In genomic region chr1:236103646-236104218, GRCh38 we compare ENCODE assay signal across 9 cellular contexts. TPM values are rescaled to one million over a fixed set of nuclear protein-coding genes. Genes with fewer than 3 reads are reported as not detected.
DNase-seq lines count a peak whose midpoint lies in the region; ATAC-seq and TF ChIP-seq lines count a peak whose summit lies in the region.
"Had no signal": no experiment of that assay in that cellular context is flagged by ENCODE, and none has a peak within 500 bp of the region (broad histone marks: within the 10 kb centered on the region; RNA-seq: fewer than 3 reads in every experiment).

No MANE protein-coding gene starts in this region.

- WGBS in mesenchymal stem cell, result 33% methylated on average over 13 of the region's 13 CpGs

- H3K23ac ChIP-seq in mesenchymal stem cell (ENCODE audit: low read length in 2 of 2), result no peak overlapping the region

- no peaks in the 10 kb centered on the region for H3K36me3 Mint-ChIP-seq in Calu3 (ENCODE audit: insufficient read depth, unreplicated experiment)
- H3K36me3 Mint-ChIP-seq in stimulated activated effector memory CD8-positive, alpha-beta T cell treated with anti-CD3 and anti-CD28 coated beads, Interleukin-12 subunit alpha, Interleukin-12 subunit beta, amount 100 ng/mL, for 72 hours, result peaks cover 3% of the 10 kb centered on the region
- H3K36me3 Mint-ChIP-seq: activated naive CD8-positive, alpha-beta T cell had no signal

- H3K4me1 ChIP-seq in mesenchymal stem cell (ENCODE audit: control insufficient read depth, insufficient read depth, low read depth, low read length), result no peaks in the 10 kb centered on the region

- no peaks in the 10 kb centered on the region for H3K36me3 ChIP-seq in mesenchymal stem cell (ENCODE audit: control insufficient read depth in 1 of 2, insufficient read depth in 2 of 2, low read depth in 1 of 2, low read length in 2 of 2)

- H3K27me3 ChIP-seq in mesenchymal stem cell (ENCODE audit: control insufficient read depth in 1 of 2, insufficient read depth in 1 of 2, low read length in 2 of 2), result peaks cover 9 to 25% of the 10 kb centered on the region in 2 experiments

- H3K9me3 Mint-ChIP-seq in Calu3 (ENCODE audit: low read depth, unreplicated experiment), result no peaks in the 10 kb centered on the region
- H3K9me3 Mint-ChIP-seq in stimulated activated effector memory CD8-positive, alpha-beta T cell treated with anti-CD3 and anti-CD28 coated beads, Interleukin-12 subunit alpha, Interleukin-12 subunit beta, amount 100 ng/mL, for 72 hours, result no peaks in the 10 kb centered on the region

- no peaks in the 10 kb centered on the region for H3K27me3 Mint-ChIP-seq in Calu3 (ENCODE audit: unreplicated experiment)

- no peaks in the 10 kb centered on the region for H3K4me1 Mint-ChIP-seq in Calu3 (ENCODE audit: low read depth, unreplicated experiment)
- H3K4me1 Mint-ChIP-seq in stimulated activated effector memory CD8-positive, alpha-beta T cell treated with anti-CD3 and anti-CD28 coated beads, Interleukin-12 subunit alpha, Interleukin-12 subunit beta, amount 100 ng/mL, for 72 hours, result peaks cover 7% of the 10 kb centered on the region

- no peak overlapping the region for H4K8ac ChIP-seq in mesenchymal stem cell (ENCODE audit: low read length)

- no peak overlapping the region for H2BK120ac ChIP-seq in mesenchymal stem cell (ENCODE audit: low read depth, low read length)

- H2AK5ac ChIP-seq in mesenchymal stem cell (ENCODE audit: low read length, severe bottlenecking), result no peak overlapping the region

- no peak overlapping the region for H3K27ac Mint-ChIP-seq in Calu3 (ENCODE audit: unreplicated experiment)
- no peak overlapping the region for H3K27ac Mint-ChIP-seq in stimulated activated effector memory CD8-positive, alpha-beta T cell treated with anti-CD3 and anti-CD28 coated beads, Interleukin-12 subunit alpha, Interleukin-12 subunit beta, amount 100 ng/mL, for 72 hours
- H3K27ac Mint-ChIP-seq: activated naive CD8-positive, alpha-beta T cell had no signal

- no peak overlapping the region for H2BK12ac ChIP-seq in mesenchymal stem cell (ENCODE audit: low read length in 2 of 2)

- no peak overlapping the region for H4K91ac ChIP-seq in mesenchymal stem cell (ENCODE audit: low read length)

- H3K14ac ChIP-seq in mesenchymal stem cell (ENCODE audit: low read length in 2 of 2), result no peak overlapping the region

- no peak overlapping the region for H3K4me3 Mint-ChIP-seq in Calu3 (ENCODE audit: low read depth, unreplicated experiment)
- no peak overlapping the region for H3K4me3 Mint-ChIP-seq in stimulated activated effector memory CD8-positive, alpha-beta T cell treated with anti-CD3 and anti-CD28 coated beads, Interleukin-12 subunit alpha, Interleukin-12 subunit beta, amount 100 ng/mL, for 72 hours
- H3K4me3 Mint-ChIP-seq: activated naive CD8-positive, alpha-beta T cell had no signal

- H2BK5ac ChIP-seq in mesenchymal stem cell (ENCODE audit: low read depth, low read length, poor library complexity, severe bottlenecking), result no peak overlapping the region

- H3K18ac ChIP-seq in mesenchymal stem cell (ENCODE audit: low read depth in 1 of 2, low read length in 2 of 2), result no peak overlapping the region

- no peaks in the 10 kb centered on the region for H3K9me3 ChIP-seq in mesenchymal stem cell (ENCODE audit: control insufficient read depth, low read length)

- no peak overlapping the region for H3K4me2 ChIP-seq in mesenchymal stem cell (ENCODE audit: low read length, poor library complexity, severe bottlenecking)

- CTCF ChIA-PET in Calu3 (lab: Charles Lee), result interaction anchor here (0.5 kb wide), 1 partner anchor 92 kb away, joined by 3 read pairs; no protein-coding TSS in a partner anchor

- no peak overlapping the region for H3K9ac ChIP-seq in mesenchymal stem cell (ENCODE audit: low read length)

- no peak overlapping the region for H2BK15ac ChIP-seq in mesenchymal stem cell (ENCODE audit: low read depth, poor library complexity, severe bottlenecking)

- H2AFZ ChIP-seq in mesenchymal stem cell (ENCODE audit: low read depth, low read length), result no peak overlapping the region

- H3K27ac ChIP-seq in mesenchymal stem cell (ENCODE audit: low read length, poor library complexity, severe bottlenecking), result no peak overlapping the region

- H3K4me3 ChIP-seq in HFF-Myc (replicated peaks; ENCODE audit: low read depth, low read length), result no peak overlapping the region
- no peak overlapping the region for H3K4me3 ChIP-seq in mesenchymal stem cell (ENCODE audit: insufficient read depth in 1 of 2, low read depth in 1 of 2, low read length in 2 of 2)

- TF ChIP-seq CTCF in Calu3 (IDR thresholded peaks at IDR 0.05; ENCODE audit: unreplicated experiment), result peak; percentile 85
- peak; percentile 67 for TF ChIP-seq CTCF in HFF-Myc (IDR thresholded peaks at IDR 0.05; ENCODE audit: low read depth, low read length, missing control alignments)

- no TSS peak for BruUV-seq in Calu3 (replicated peaks; lab: Mats Ljungman, UMichigan)

- DNase-seq in Calu3 (peak; percentile 60), HFF-Myc (ENCODE audit: extremely low read depth, low read depth) (no peak), NCI-H69 (lab: John Stamatoyannopoulos, UW) (peak; percentile 71), mesenchymal stem cell (peak; percentile 54)
- peak; percentile 46 for DNase-seq in activated CD4-positive, alpha-beta T cell treated with anti-CD3 and anti-CD28 coated beads, Interleukin-2, amount 50 U/mL, for 4 hours
- peak; percentile 29 for DNase-seq in effector CD8-positive, alpha-beta T cell (lab: John Stamatoyannopoulos, UW)
- DNase-seq in stimulated activated effector memory CD8-positive, alpha-beta T cell treated with anti-CD3 and anti-CD28 coated beads, Interleukin-12 subunit alpha, Interleukin-12 subunit beta, amount 100 ng/mL, for 72 hours (ENCODE audit: low spot score in 2 of 2), result peak; percentile 38 to 78

- peak; percentile 53 for ATAC-seq in stimulated activated effector memory CD8-positive, alpha-beta T cell treated with anti-CD3 and anti-CD28 coated beads, Interleukin-12 subunit alpha, Interleukin-12 subunit beta, amount 100 ng/mL, for 72 hours
- ATAC-seq in HG03135 (IDR thresholded peaks at IDR 0.05; ENCODE audit: unreplicated experiment), result no peak

- no peaks in the 10 kb centered on the region for H3K79me1 ChIP-seq in mesenchymal stem cell (replicated peaks; ENCODE audit: low read length, poor library complexity, severe bottlenecking)

- intact Hi-C loops in Calu3 (cut with micrococcal nuclease; ENCODE audit: unreplicated experiment), result loop anchor here (1.0 to 5.0 kb wide), 4 partner anchors 387 to 1459 kb away; no protein-coding TSS in a partner anchor

- H3K4ac ChIP-seq in mesenchymal stem cell (ENCODE audit: low read depth in 1 of 2, low read length in 2 of 2), result no peak overlapping the region

RNA-seq across cellular contexts. Expression of gene GPR137B, which starts 38.6 kb away (rescaled TPM):
- total RNA-seq in Calu3 (2022), result 9.5 and 11.4 TPM in 2 replicates
- polyA plus RNA-seq in mesenchymal stem cell (2013, experiment 1 of 2), result 20.6 TPM
- 20.8 TPM for polyA plus RNA-seq in mesenchymal stem cell (2013, experiment 2 of 2)

RNA-seq across cellular contexts. Expression of gene NID1, which starts 38.8 kb away (rescaled TPM):
- 4.4 and 8.6 TPM in 2 replicates for total RNA-seq in Calu3 (2022)
- 276 TPM for polyA plus RNA-seq in mesenchymal stem cell (2013, experiment 1 of 2)
- 262 TPM for polyA plus RNA-seq in mesenchymal stem cell (2013, experiment 2 of 2)
